Comparison of ENCODE assay signal across 1 cellular context in genomic region chr14:20461230-20462141, GRCh38.
A peak's percentile ranks its signal among the peaks of the same experiment; 100 is the strongest.
TF ChIP-seq lines count a peak whose summit lies in the region.

Gene PIP4P1, minus strand, starts transcription at chr14:20461434. Its CDS starts 109 bp downstream, at chr14:20461325.

TF ChIP-seq in K562, 482 proteins besides CTCF, POLR2A, EP300 and RAD21 (continued from another document and continues in another):
- TF ChIP-seq POLR2AphosphoS5 (IDR thresholded peaks at IDR 0.05; ENCODE audit: control insufficient read depth, insufficient read depth, low read depth, low read length) (peak; percentile 66; the same call in 1 of the 2 replicates), SREBF2 (CRISPR knock-in tag; IDR thresholded peaks at IDR 0.05) (no peak), MTA3 (IDR thresholded peaks at IDR 0.05; ENCODE audit: borderline replicate concordance) (peak; percentile 79), CREB1 (IDR thresholded peaks at IDR 0.05) (peak; percentile 74), CREB1 (CRISPR knock-in tag; IDR thresholded peaks at IDR 0.05) (peak; percentile 87), SIN3A (IDR thresholded peaks at IDR 0.05; ENCODE audit: borderline replicate concordance in 2 of 2, control insufficient read depth in 1 of 2, low read depth in 2 of 2, low read length in 2 of 2) (peak in 1 of 2 experiments; percentile 11; a peak in 1 of 4 replicates), POLR2AphosphoS2 (IDR thresholded peaks at IDR 0.05; ENCODE audit: low read length) (peak; percentile 67; the same call in 1 of the 2 replicates), HMGN3 (IDR thresholded peaks at IDR 0.05; ENCODE audit: borderline replicate concordance, extremely low read depth, insufficient read length, low read depth, low read length) (peak; percentile 53), CHD2 (IDR thresholded peaks at IDR 0.05; ENCODE audit: low read depth, low read length) (peak; percentile 70), GMEB1 (CRISPR knock-in tag; IDR thresholded peaks at IDR 0.05) (peak; percentile 51; the same call in 1 of the 2 replicates), HDAC1 (IDR thresholded peaks at IDR 0.05) (peak in 1 of 2 experiments; percentile 77; a peak in 2 of 4 replicates), LEF1 (IDR thresholded peaks at IDR 0.05) (peak; percentile 91), CTBP1 (IDR thresholded peaks at IDR 0.05; ENCODE audit: borderline replicate concordance) (peak; percentile 75; the same call in 1 of the 2 replicates), SUPT5H (IDR thresholded peaks at IDR 0.05) (peak; percentile 84), USF1 (CRISPR knock-in tag; IDR thresholded peaks at IDR 0.05) (peak; percentile 99), MBD2 (IDR thresholded peaks at IDR 0.05; ENCODE audit: borderline replicate concordance, low read depth) (peak; percentile 86; the same call in 1 of the 2 replicates), RNF2 (IDR thresholded peaks at IDR 0.05) (peak; percentile 69), PHF20 (IDR thresholded peaks at IDR 0.05; ENCODE audit: partially characterized antibody) (no peak), CREM (IDR thresholded peaks at IDR 0.05; ENCODE audit: low read depth) (peak; percentile 87), ZNF263 (CRISPR knock-in tag; IDR thresholded peaks at IDR 0.05; ENCODE audit: borderline replicate concordance) (no peak; the same call in 1 of the 2 replicates), JUN (IDR thresholded peaks at IDR 0.05; ENCODE audit: borderline replicate concordance, low read depth, low read length) (peak; percentile 66; the same call in 1 of the 2 replicates), JUN (CRISPR knock-in tag; IDR thresholded peaks at IDR 0.05; ENCODE audit: borderline replicate concordance) (no peak), ZNF584 (CRISPR knock-in tag; IDR thresholded peaks at IDR 0.05; ENCODE audit: low read depth) (0 out of 2 replicates have a peak, but pooled peaks have one; percentile 45), ZNF76 (CRISPR knock-in tag; IDR thresholded peaks at IDR 0.05; ENCODE audit: borderline replicate concordance) (no peak), DEAF1 (CRISPR knock-in tag; IDR thresholded peaks at IDR 0.05) (no peak), HOMEZ (CRISPR knock-in tag; IDR thresholded peaks at IDR 0.05) (no peak), WHSC1 (IDR thresholded peaks at IDR 0.05; ENCODE audit: low read length) (no peak), TARDBP (IDR thresholded peaks at IDR 0.05) (no peak), HDAC2 (IDR thresholded peaks at IDR 0.05) (peak; percentile 57; the same call in 1 of the 2 replicates), CC2D1A (IDR thresholded peaks at IDR 0.05) (peak; percentile 96), ZNF224 (CRISPR knock-in tag; IDR thresholded peaks at IDR 0.05) (no peak), YY1 (IDR thresholded peaks at IDR 0.05; ENCODE audit: borderline replicate concordance in 1 of 3, control insufficient read depth in 1 of 3, extremely low read depth in 1 of 3, insufficient read depth in 3 of 3, insufficient read length in 1 of 3, insufficient replicate concordance in 2 of 3, low read depth in 1 of 3, low read length in 2 of 3) (peak in 2 of 3 experiments; percentile 17 to 83), L3MBTL2 (IDR thresholded peaks at IDR 0.05) (peak; percentile 98), NEUROD1 (IDR thresholded peaks at IDR 0.05; ENCODE audit: borderline replicate concordance, low read depth, low read length, partially characterized antibody) (peak; percentile 54), TFE3 (CRISPR knock-in tag; IDR thresholded peaks at IDR 0.05) (peak; percentile 99), HIVEP1 (CRISPR knock-in tag; IDR thresholded peaks at IDR 0.05) (0 out of 2 replicates have a peak, but pooled peaks have one; percentile 40), SOX6 (IDR thresholded peaks at IDR 0.05) (peak; percentile 84), JUND (IDR thresholded peaks at IDR 0.05; ENCODE audit: borderline replicate concordance, low read depth, low read length) (peak; percentile 68), JUND (tag; IDR thresholded peaks at IDR 0.05; ENCODE audit: borderline replicate concordance, low read depth, low read length) (no peak; the same call in 2 of the 3 replicates), CBX3 (IDR thresholded peaks at IDR 0.05; ENCODE audit: borderline replicate concordance in 1 of 2, low read length in 2 of 2) (peak in 1 of 2 experiments; percentile 57; a peak in 1 of 3 replicates), TRIM24 (IDR thresholded peaks at IDR 0.05) (peak in 1 of 2 experiments; percentile 31; a peak in 1 of 4 replicates), E4F1 (CRISPR knock-in tag; IDR thresholded peaks at IDR 0.05; ENCODE audit: borderline replicate concordance) (no peak), CAMTA2 (CRISPR knock-in tag; conservative IDR thresholded peaks at IDR 0.05) (no peak), USF2 (CRISPR knock-in tag; IDR thresholded peaks at IDR 0.05) (peak; percentile 98), MYC (IDR thresholded peaks at IDR 0.05; ENCODE audit: low read depth, low read length) (peak; percentile 79), MYC (CRISPR knock-in tag; IDR thresholded peaks at IDR 0.05; ENCODE audit: borderline replicate concordance, low read depth) (no peak), ZBTB8A (IDR thresholded peaks at IDR 0.05; ENCODE audit: partially characterized antibody) (no peak), DIDO1 (tag; IDR thresholded peaks at IDR 0.05; ENCODE audit: low read depth) (peak; percentile 54; the same call in 1 of the 2 replicates), NELFE (IDR thresholded peaks at IDR 0.05; ENCODE audit: insufficient read depth, insufficient read length) (no peak), RAD51 (IDR thresholded peaks at IDR 0.05; ENCODE audit: borderline replicate concordance, low read depth) (peak; percentile 99)
- TF ChIP-seq, protein P1, sequence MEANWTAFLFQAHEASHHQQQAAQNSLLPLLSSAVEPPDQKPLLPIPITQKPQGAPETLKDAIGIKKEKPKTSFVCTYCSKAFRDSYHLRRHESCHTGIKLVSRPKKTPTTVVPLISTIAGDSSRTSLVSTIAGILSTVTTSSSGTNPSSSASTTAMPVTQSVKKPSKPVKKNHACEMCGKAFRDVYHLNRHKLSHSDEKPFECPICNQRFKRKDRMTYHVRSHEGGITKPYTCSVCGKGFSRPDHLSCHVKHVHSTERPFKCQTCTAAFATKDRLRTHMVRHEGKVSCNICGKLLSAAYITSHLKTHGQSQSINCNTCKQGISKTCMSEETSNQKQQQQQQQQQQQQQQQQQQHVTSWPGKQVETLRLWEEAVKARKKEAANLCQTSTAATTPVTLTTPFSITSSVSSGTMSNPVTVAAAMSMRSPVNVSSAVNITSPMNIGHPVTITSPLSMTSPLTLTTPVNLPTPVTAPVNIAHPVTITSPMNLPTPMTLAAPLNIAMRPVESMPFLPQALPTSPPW (CRISPR knock-in tag; IDR thresholded peaks at IDR 0.05), result peak; percentile 70
- TF ChIP-seq, protein P2, sequence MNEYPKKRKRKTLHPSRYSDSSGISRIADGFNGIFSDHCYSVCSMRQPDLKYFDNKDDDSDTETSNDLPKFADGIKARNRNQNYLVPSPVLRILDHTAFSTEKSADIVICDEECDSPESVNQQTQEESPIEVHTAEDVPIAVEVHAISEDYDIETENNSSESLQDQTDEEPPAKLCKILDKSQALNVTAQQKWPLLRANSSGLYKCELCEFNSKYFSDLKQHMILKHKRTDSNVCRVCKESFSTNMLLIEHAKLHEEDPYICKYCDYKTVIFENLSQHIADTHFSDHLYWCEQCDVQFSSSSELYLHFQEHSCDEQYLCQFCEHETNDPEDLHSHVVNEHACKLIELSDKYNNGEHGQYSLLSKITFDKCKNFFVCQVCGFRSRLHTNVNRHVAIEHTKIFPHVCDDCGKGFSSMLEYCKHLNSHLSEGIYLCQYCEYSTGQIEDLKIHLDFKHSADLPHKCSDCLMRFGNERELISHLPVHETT (CRISPR knock-in tag; conservative IDR thresholded peaks at IDR 0.05 in 1 of 2, IDR thresholded peaks at IDR 0.05 in 1 of 2), result peak in 1 of 2 experiments; percentile 62; a peak in 2 of 4 replicates
- TF ChIP-seq, protein P3, sequence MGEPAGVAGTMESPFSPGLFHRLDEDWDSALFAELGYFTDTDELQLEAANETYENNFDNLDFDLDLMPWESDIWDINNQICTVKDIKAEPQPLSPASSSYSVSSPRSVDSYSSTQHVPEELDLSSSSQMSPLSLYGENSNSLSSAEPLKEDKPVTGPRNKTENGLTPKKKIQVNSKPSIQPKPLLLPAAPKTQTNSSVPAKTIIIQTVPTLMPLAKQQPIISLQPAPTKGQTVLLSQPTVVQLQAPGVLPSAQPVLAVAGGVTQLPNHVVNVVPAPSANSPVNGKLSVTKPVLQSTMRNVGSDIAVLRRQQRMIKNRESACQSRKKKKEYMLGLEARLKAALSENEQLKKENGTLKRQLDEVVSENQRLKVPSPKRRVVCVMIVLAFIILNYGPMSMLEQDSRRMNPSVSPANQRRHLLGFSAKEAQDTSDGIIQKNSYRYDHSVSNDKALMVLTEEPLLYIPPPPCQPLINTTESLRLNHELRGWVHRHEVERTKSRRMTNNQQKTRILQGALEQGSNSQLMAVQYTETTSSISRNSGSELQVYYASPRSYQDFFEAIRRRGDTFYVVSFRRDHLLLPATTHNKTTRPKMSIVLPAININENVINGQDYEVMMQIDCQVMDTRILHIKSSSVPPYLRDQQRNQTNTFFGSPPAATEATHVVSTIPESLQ (CRISPR knock-in tag; IDR thresholded peaks at IDR 0.05), result no peak
